Comparison of ENCODE assay signal across 1 cellular context in the genomic region with DNA sequence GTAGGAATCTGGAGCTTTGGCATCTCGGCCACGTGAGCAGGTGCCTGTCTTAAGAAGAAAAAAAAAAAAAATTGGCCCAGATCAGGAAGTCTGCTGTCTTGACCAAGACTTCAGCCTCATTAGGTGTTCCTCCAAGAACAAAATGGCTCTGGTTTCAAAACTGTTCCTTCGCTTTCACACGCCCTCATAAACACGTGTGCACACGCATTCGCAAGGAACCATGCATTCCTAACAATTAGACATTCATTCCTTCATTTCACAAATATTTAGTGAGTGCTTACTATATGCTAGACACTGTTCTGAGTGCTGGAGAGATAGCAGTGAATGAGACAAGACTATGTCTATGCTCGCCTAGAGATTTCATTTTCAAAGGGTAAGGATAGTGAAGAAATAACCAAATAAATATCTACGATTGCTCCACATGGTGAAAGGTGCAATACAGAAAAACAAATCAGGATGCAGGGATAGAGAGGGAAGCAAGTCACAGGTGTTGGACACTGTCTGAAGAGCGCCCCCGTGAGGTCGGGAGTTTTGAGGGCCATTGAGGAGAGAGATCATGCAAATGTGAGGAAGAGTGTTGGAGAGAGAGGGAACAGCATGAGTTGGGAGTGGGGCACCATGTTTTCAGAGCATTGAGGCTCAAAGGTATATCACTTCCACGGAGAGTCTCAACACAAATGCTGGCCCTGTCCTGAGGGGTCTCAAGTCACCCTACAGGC.
TF ChIP-seq lines count a peak whose summit lies in the region.

No MANE protein-coding gene starts in this region.

TF ChIP-seq in SK-N-SH treated with all-trans-retinoic acid at 6 μM for 48 hours, 23 proteins besides CTCF, POLR2A, EP300 and RAD21 (continued from another document):
- TF ChIP-seq, protein P1, sequence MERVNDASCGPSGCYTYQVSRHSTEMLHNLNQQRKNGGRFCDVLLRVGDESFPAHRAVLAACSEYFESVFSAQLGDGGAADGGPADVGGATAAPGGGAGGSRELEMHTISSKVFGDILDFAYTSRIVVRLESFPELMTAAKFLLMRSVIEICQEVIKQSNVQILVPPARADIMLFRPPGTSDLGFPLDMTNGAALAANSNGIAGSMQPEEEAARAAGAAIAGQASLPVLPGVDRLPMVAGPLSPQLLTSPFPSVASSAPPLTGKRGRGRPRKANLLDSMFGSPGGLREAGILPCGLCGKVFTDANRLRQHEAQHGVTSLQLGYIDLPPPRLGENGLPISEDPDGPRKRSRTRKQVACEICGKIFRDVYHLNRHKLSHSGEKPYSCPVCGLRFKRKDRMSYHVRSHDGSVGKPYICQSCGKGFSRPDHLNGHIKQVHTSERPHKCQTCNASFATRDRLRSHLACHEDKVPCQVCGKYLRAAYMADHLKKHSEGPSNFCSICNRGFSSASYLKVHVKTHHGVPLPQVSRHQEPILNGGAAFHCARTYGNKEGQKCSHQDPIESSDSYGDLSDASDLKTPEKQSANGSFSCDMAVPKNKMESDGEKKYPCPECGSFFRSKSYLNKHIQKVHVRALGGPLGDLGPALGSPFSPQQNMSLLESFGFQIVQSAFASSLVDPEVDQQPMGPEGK (CRISPR knock-in tag; IDR thresholded peaks at IDR 0.05; ENCODE audit: borderline replicate concordance), result no peak
- TF ChIP-seq, protein P2, sequence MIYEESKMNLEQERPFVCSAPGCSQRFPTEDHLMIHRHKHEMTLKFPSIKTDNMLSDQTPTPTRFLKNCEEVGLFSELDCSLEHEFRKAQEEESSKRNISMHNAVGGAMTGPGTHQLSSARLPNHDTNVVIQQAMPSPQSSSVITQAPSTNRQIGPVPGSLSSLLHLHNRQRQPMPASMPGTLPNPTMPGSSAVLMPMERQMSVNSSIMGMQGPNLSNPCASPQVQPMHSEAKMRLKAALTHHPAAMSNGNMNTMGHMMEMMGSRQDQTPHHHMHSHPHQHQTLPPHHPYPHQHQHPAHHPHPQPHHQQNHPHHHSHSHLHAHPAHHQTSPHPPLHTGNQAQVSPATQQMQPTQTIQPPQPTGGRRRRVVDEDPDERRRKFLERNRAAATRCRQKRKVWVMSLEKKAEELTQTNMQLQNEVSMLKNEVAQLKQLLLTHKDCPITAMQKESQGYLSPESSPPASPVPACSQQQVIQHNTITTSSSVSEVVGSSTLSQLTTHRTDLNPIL (CRISPR knock-in tag; IDR thresholded peaks at IDR 0.05; ENCODE audit: low read depth), result no peak
- TF ChIP-seq ZC3H10 (CRISPR knock-in tag; IDR thresholded peaks at IDR 0.05) (no peak), ZNF565 (CRISPR knock-in tag; conservative IDR thresholded peaks at IDR 0.05; ENCODE audit: low read depth) (no peak), CSDC2 (CRISPR knock-in tag; IDR thresholded peaks at IDR 0.05) (no peak), PPARA (CRISPR knock-in tag; IDR thresholded peaks at IDR 0.05; ENCODE audit: borderline replicate concordance) (no peak), OSR1 (CRISPR knock-in tag; IDR thresholded peaks at IDR 0.05) (no peak), ZNF70 (CRISPR knock-in tag; IDR thresholded peaks at IDR 0.05) (no peak), TOX (CRISPR knock-in tag; IDR thresholded peaks at IDR 0.05; ENCODE audit: borderline replicate concordance) (no peak)
- TF ChIP-seq, protein P3, sequence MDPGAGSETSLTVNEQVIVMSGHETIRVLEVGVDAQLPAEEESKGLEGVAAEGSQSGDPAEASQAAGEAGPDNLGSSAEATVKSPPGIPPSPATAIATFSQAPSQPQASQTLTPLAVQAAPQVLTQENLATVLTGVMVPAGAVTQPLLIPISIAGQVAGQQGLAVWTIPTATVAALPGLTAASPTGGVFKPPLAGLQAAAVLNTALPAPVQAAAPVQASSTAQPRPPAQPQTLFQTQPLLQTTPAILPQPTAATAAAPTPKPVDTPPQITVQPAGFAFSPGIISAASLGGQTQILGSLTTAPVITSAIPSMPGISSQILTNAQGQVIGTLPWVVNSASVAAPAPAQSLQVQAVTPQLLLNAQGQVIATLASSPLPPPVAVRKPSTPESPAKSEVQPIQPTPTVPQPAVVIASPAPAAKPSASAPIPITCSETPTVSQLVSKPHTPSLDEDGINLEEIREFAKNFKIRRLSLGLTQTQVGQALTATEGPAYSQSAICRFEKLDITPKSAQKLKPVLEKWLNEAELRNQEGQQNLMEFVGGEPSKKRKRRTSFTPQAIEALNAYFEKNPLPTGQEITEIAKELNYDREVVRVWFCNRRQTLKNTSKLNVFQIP (CRISPR knock-in tag; IDR thresholded peaks at IDR 0.05; ENCODE audit: borderline replicate concordance, low read depth), result no peak
- TF ChIP-seq, protein P4, sequence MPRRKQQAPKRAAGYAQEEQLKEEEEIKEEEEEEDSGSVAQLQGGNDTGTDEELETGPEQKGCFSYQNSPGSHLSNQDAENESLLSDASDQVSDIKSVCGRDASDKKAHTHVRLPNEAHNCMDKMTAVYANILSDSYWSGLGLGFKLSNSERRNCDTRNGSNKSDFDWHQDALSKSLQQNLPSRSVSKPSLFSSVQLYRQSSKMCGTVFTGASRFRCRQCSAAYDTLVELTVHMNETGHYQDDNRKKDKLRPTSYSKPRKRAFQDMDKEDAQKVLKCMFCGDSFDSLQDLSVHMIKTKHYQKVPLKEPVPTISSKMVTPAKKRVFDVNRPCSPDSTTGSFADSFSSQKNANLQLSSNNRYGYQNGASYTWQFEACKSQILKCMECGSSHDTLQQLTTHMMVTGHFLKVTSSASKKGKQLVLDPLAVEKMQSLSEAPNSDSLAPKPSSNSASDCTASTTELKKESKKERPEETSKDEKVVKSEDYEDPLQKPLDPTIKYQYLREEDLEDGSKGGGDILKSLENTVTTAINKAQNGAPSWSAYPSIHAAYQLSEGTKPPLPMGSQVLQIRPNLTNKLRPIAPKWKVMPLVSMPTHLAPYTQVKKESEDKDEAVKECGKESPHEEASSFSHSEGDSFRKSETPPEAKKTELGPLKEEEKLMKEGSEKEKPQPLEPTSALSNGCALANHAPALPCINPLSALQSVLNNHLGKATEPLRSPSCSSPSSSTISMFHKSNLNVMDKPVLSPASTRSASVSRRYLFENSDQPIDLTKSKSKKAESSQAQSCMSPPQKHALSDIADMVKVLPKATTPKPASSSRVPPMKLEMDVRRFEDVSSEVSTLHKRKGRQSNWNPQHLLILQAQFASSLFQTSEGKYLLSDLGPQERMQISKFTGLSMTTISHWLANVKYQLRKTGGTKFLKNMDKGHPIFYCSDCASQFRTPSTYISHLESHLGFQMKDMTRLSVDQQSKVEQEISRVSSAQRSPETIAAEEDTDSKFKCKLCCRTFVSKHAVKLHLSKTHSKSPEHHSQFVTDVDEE (CRISPR knock-in tag; IDR thresholded peaks at IDR 0.05), result no peak
